Comparison of ENCODE assay signal across 16 cellular contexts in the genomic region with DNA sequence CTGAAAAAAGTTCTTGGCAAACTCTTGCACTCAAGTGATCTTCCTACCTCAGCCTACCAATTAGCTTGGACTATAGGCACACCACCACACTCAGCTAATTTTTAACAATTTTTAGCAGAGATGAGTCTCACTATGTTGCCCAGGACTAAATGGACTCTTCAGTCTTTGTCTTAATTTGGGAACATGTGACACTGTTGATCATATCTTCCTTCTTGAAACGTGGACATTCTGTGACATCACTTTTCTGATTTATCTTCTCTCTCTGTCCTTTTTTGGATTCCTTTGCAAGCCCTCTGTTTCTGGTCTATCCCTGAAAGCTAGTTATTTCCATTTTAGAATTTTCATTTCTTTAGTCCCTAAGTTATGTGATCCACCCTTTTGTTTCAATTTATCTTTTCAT.
"Had no signal": no experiment of that assay in that cellular context is flagged by ENCODE, and none has a peak within 500 bp of the region (broad histone marks: within the 10 kb centered on the region; RNA-seq: fewer than 3 reads in every experiment).

No MANE protein-coding gene starts in this region.

- H3K27ac Mint-ChIP-seq: activated CD4-positive, alpha-beta memory T cell treated with anti-CD3 and anti-CD28 coated beads, Interleukin-2, amount 10 ng/mL, durations not matched to agents 7 days and 5 days; dendritic cell treated with granulocyte-macrophage colony-stimulating factor and Interleukin-4, amounts not matched to agents 40 ng/mL and 50 ng/mL, for 4 days; T-helper 2 cell treated with Interferon-gamma antibody and Interleukin-4, amounts not matched to agents 5 μg/mL and 100 μg/mL, for 36 hours had no signal

- H3K9me3 ChIP-seq: adrenal gland, body of pancreas, lower lobe of right lung, right atrium auricular region, tibial artery, vagina had no signal

- H3K27ac ChIP-seq: adrenal gland, body of pancreas, lower lobe of right lung, right atrium auricular region, skin epidermis, tibial artery, vagina had no signal

- H3K27me3 ChIP-seq: adrenal gland, body of pancreas, right atrium auricular region, tibial artery, vagina had no signal

- H3K4me3 Mint-ChIP-seq: activated CD4-positive, alpha-beta memory T cell treated with anti-CD3 and anti-CD28 coated beads, Interleukin-2, amount 10 ng/mL, durations not matched to agents 7 days and 5 days; dendritic cell treated with granulocyte-macrophage colony-stimulating factor and Interleukin-4, amounts not matched to agents 40 ng/mL and 50 ng/mL, for 4 days; effector memory CD8-positive, alpha-beta T cell; T-helper 2 cell treated with Interferon-gamma antibody and Interleukin-4, amounts not matched to agents 5 μg/mL and 100 μg/mL, for 36 hours had no signal

- H3K4me1 ChIP-seq: body of pancreas had no signal

- ATAC-seq: body of pancreas; effector memory CD8-positive, alpha-beta T cell; lower lobe of right lung had no signal

- DNase-seq: activated CD4-positive, alpha-beta memory T cell treated with anti-CD3 and anti-CD28 coated beads, Interleukin-2, amount 10 ng/mL, durations not matched to agents 7 days and 5 days; activated gamma-delta T cell; adrenal gland; body of pancreas; effector memory CD8-positive, alpha-beta T cell; hippocampal formation; lower lobe of right lung; midbrain; posterior cingulate gyrus; stimulated activated CD4-positive, alpha-beta T cell treated with anti-CD3 and anti-CD28 coated beads, Interleukin-4, amount 100 ng/mL, for 4 hours; tibial artery had no signal

- H3K9me3 Mint-ChIP-seq: activated CD4-positive, alpha-beta memory T cell treated with anti-CD3 and anti-CD28 coated beads, Interleukin-2, amount 10 ng/mL, durations not matched to agents 7 days and 5 days; dendritic cell treated with granulocyte-macrophage colony-stimulating factor and Interleukin-4, amounts not matched to agents 40 ng/mL and 50 ng/mL, for 4 days; effector memory CD8-positive, alpha-beta T cell; T-helper 2 cell treated with Interferon-gamma antibody and Interleukin-4, amounts not matched to agents 5 μg/mL and 100 μg/mL, for 36 hours had no signal

- H3K36me3 ChIP-seq: adrenal gland, lower lobe of right lung, right atrium auricular region, tibial artery, vagina had no signal

- H3K27me3 Mint-ChIP-seq: activated CD4-positive, alpha-beta memory T cell treated with anti-CD3 and anti-CD28 coated beads, Interleukin-2, amount 10 ng/mL, durations not matched to agents 7 days and 5 days; dendritic cell treated with granulocyte-macrophage colony-stimulating factor and Interleukin-4, amounts not matched to agents 40 ng/mL and 50 ng/mL, for 4 days; effector memory CD8-positive, alpha-beta T cell had no signal

- H3K4me3 ChIP-seq: adrenal gland, body of pancreas, lower lobe of right lung, right atrium auricular region, skin epidermis, tibial artery, vagina had no signal
